Comparison of ENCODE assay signal across 20 cellular contexts in the genomic region with DNA sequence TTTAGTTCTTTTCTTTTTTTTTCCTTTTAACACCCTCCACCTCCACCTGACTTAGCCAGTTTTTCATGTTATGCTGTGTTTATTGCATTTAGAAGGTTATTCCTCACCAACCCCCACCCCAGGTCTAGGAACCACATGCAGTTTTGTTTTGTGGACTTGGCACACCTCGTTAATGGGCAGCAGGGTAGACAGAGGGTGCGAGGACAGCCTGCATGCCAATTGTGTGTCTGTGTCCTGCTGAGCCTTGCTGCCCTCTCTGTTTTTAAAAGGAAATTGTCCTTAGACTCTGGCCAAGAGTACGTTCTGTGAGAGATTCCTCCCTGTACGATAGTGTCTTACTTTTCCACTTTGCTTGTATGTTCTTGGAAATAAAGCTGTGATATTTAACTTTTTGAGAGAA. TPM values are rescaled to one million over a fixed set of nuclear protein-coding genes. Genes with fewer than 3 reads are reported as not detected.
DNase-seq lines count a peak whose midpoint lies in the region; ATAC-seq and TF ChIP-seq lines count a peak whose summit lies in the region.
"Had no signal": no experiment of that assay in that cellular context is flagged by ENCODE, and none has a peak within 500 bp of the region (broad histone marks: within the 10 kb centered on the region; RNA-seq: fewer than 3 reads in every experiment).

No MANE protein-coding gene starts in this region.

- H3K9me3 Mint-ChIP-seq in brain (no peaks in the 10 kb centered on the region), type B pancreatic cell (no peaks in the 10 kb centered on the region)
- H3K9me3 Mint-ChIP-seq: activated T-helper 1 cell treated with anti-CD3 and anti-CD28 coated beads, Interleukin-12 subunit alpha, Interleukin-12 subunit beta, Interleukin-2, Interleukin-4 antibody, amounts not matched to agents 30 ng/mL and 10 ng/mL and 1 ng/mL, durations not matched to agents 14 hours and 24 hours and 36 hours; T-helper 1 cell treated with Interleukin-12 subunit alpha and Interleukin-12 subunit beta and Interleukin-4 antibody, amounts not matched to agents 30 μg/mL and 1 μg/mL, for 36 hours had no signal

- H3K36me3 ChIP-seq in left ventricle myocardium inferior: peaks cover 26% of the 10 kb centered on the region

- H3K9me3 ChIP-seq in left ventricle myocardium inferior (replicated peaks): no peaks in the 10 kb centered on the region
- H3K9me3 ChIP-seq: body of pancreas had no signal

- H3K4me1 Mint-ChIP-seq in brain: peaks cover 86% of the 10 kb centered on the region
- peaks cover 69% of the 10 kb centered on the region for H3K4me1 Mint-ChIP-seq in type B pancreatic cell (ENCODE audit: unreplicated experiment)

- DNase-seq in left ventricle myocardium inferior (no peak), left cardiac atrium (no peak), type B pancreatic cell (ENCODE audit: extremely low spot score, unreplicated experiment) (no peak), DMS53 treated with DMSO at 0.1 percent for 48 hours (lab: John Stamatoyannopoulos, UW; ENCODE audit: unreplicated experiment) (no peak), GM10248 (ENCODE audit: extremely low spot score) (no peak), NCI-H1694 treated with DMSO at 0.1 percent for 48 hours (lab: John Stamatoyannopoulos, UW) (no peak)
- DNase-seq: ACHN, body of pancreas, Calu3, cortex of kidney, IMR-90, islet precursor cell, NCI-H2081 treated with DMSO at 0.1 percent for 48 hours, NCI-H345, NCI-H774 had no signal

- H3K36me3 Mint-ChIP-seq in brain (peaks cover 33% of the 10 kb centered on the region), type B pancreatic cell (peaks cover 56% of the 10 kb centered on the region)

- intact Hi-C loops in left ventricle myocardium inferior (cut with micrococcal nuclease) (no loop called here), left cardiac atrium (cut with DNase I) (loop anchor here in 1 of 2 donors (10.0 kb wide), 1 partner anchor 555 kb away; no protein-coding TSS in a partner anchor)

- H3K27me3 Mint-ChIP-seq in brain (no peaks in the 10 kb centered on the region), type B pancreatic cell (no peaks in the 10 kb centered on the region)

- no peak for TF ChIP-seq CTCF in left ventricle myocardium inferior (IDR thresholded peaks at IDR 0.05; ENCODE audit: borderline replicate concordance)
- TF ChIP-seq CTCF in brain (conservative IDR thresholded peaks at IDR 0.05): no peak
- TF ChIP-seq CTCF in type B pancreatic cell (conservative IDR thresholded peaks at IDR 0.05): no peak
- no peak for TF ChIP-seq CTCF in GM10248 (IDR thresholded peaks at IDR 0.05; ENCODE audit: control extremely low read depth, extremely low read depth, low read depth, missing control alignments)

- H3K27me3 ChIP-seq in left ventricle myocardium inferior (ENCODE audit: low read depth) (no peaks in the 10 kb centered on the region), layer of hippocampus (ENCODE audit: control insufficient read depth, insufficient read depth, low read length) (no peaks in the 10 kb centered on the region)
- H3K27me3 ChIP-seq: body of pancreas had no signal

- peak overlapping the region in 2 of 5 experiments; percentile 36 to 45 for H3K4me3 Mint-ChIP-seq in brain
- H3K4me3 Mint-ChIP-seq in type B pancreatic cell: peak overlapping the region; percentile 30
- H3K4me3 Mint-ChIP-seq: activated T-helper 1 cell treated with anti-CD3 and anti-CD28 coated beads, Interleukin-12 subunit alpha, Interleukin-12 subunit beta, Interleukin-2, Interleukin-4 antibody, amounts not matched to agents 30 ng/mL and 10 ng/mL and 1 ng/mL, durations not matched to agents 14 hours and 24 hours and 36 hours; T-helper 1 cell treated with Interleukin-12 subunit alpha and Interleukin-12 subunit beta and Interleukin-4 antibody, amounts not matched to agents 30 μg/mL and 1 μg/mL, for 36 hours had no signal

- CTCF ChIA-PET in GM10248 (lab: Yijun Ruan, JAX): interaction anchor here (1.3 to 2.3 kb wide), 6 partner anchors 9 to 29 kb away, joined by 4 to 15 read pairs (median 6); partner anchors contain the start of gene PIK3R1

- H3K4me1 ChIP-seq in left ventricle myocardium inferior: peaks cover 100% of the 10 kb centered on the region

- H3K27ac ChIP-seq in left ventricle myocardium inferior (replicated peaks) (peak overlapping the region; percentile 25), layer of hippocampus (ENCODE audit: low read depth, low read length) (peak overlapping the region; percentile 58)
- H3K27ac ChIP-seq: body of pancreas, skin epidermis had no signal

- no peak for ATAC-seq in left cardiac atrium
- ATAC-seq: body of pancreas had no signal

- POLR2A ChIA-PET in GM10248 (lab: Yijun Ruan, JAX): no interaction called here

- peak overlapping the region in 3 of 5 experiments; percentile 5 to 30 (median 28) for H3K27ac Mint-ChIP-seq in brain
- no peak overlapping the region for H3K27ac Mint-ChIP-seq in type B pancreatic cell
- H3K27ac Mint-ChIP-seq: activated T-helper 1 cell treated with anti-CD3 and anti-CD28 coated beads, Interleukin-12 subunit alpha, Interleukin-12 subunit beta, Interleukin-2, Interleukin-4 antibody, amounts not matched to agents 30 ng/mL and 10 ng/mL and 1 ng/mL, durations not matched to agents 14 hours and 24 hours and 36 hours; T-helper 1 cell treated with Interleukin-12 subunit alpha and Interleukin-12 subunit beta and Interleukin-4 antibody, amounts not matched to agents 30 μg/mL and 1 μg/mL, for 36 hours had no signal

- H3K4me3 ChIP-seq in left ventricle myocardium inferior: peak overlapping the region; percentile 26
- H3K4me3 ChIP-seq: body of pancreas, skin epidermis had no signal

RNA-seq across cellular contexts. Expression of gene PIK3R1, which starts 13.9 kb away (rescaled TPM):
- total RNA-seq in left ventricle myocardium inferior (132 TPM), left cardiac atrium (100 to 1,000 TPM in 1 of 2 donors, 10 to 100 TPM in 1; 61.8 to 127 TPM), type B pancreatic cell (ENCODE audit: low replicate concordance) (41.6 and 110 TPM in 2 replicates)
- polyA plus RNA-seq in brain (ENCODE audit: insufficient read depth, low read depth, low replicate concordance): 11.9 TPM
